Comparison of ENCODE assay signal across 19 cellular contexts in the genomic region with DNA sequence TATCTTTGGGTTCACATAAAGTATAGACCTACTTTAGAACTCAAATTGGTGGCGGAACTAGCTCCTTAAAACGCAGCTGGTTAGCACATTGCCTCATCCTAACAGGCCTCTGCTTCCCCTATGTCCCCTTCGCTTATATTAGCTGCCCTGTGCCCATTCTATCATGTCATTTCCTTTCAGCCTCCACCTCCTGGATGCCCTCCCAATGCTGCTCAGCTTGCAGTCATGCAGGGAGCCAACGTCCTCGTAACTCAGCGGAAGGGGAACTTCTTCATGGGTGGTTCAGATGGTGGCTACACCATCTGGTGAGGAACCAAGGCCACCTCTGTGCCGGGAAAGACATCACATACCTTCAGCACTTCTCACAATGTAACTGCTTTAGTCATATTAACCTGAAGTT. TPM values are rescaled to one million over a fixed set of nuclear protein-coding genes. Genes with fewer than 3 reads are reported as not detected.
DNase-seq lines count a peak whose midpoint lies in the region; ATAC-seq, FAIRE-seq and TF ChIP-seq lines count a peak whose summit lies in the region.
"Had no signal": no experiment of that assay in that cellular context is flagged by ENCODE, and none has a peak within 500 bp of the region (broad histone marks: within the 10 kb centered on the region; RNA-seq: fewer than 3 reads in every experiment).

No MANE protein-coding gene starts in this region.

- no peak for FAIRE-seq in GM12878 (lab: Jason Lieb, UNC)
- FAIRE-seq: A549, D721Med had no signal

- H3K9ac ChIP-seq in GM12878 (ENCODE audit: control insufficient read depth, insufficient read depth, low read length) = no peak overlapping the region

- H3K36me3 ChIP-seq in GM12878 (ENCODE audit: control insufficient read depth in 2 of 2, insufficient read depth in 2 of 2, low read length in 1 of 2) (peaks cover 6 to 34% of the 10 kb centered on the region in 2 experiments), neutrophil (peaks cover 60% of the 10 kb centered on the region)

- ATAC-seq in activated CD4-positive, alpha-beta T cell treated with anti-CD3 and anti-CD28 coated beads for 36 hours = no peak
- ATAC-seq in GM12878 (no peak), HG02885 (IDR thresholded peaks at IDR 0.05; ENCODE audit: poor library complexity, unreplicated experiment) (no peak), HG02763 (IDR thresholded peaks at IDR 0.05; ENCODE audit: unreplicated experiment) (no peak)
- ATAC-seq: A549, body of pancreas had no signal

- no peak overlapping the region for H2AFZ ChIP-seq in GM12878 (ENCODE audit: control insufficient read depth, low read depth, low read length)

- H3K4me2 ChIP-seq in GM12878 (ENCODE audit: control insufficient read depth, insufficient read depth) = no peak overlapping the region
- H3K4me2 ChIP-seq: A549 had no signal

- H3K27me3 ChIP-seq in GM12878 (replicated peaks in 1 of 2; ENCODE audit: control insufficient read depth in 2 of 2, insufficient read depth in 2 of 2, low read length in 1 of 2) = no peaks in the 10 kb centered on the region
- no peaks in the 10 kb centered on the region for H3K27me3 ChIP-seq in neutrophil
- H3K27me3 ChIP-seq: body of pancreas, dorsolateral prefrontal cortex, Peyer's patch had no signal

- SMC1A ChIA-PET in GM12878 (lab: Charles Lee; ENCODE audit: uncharacterized antibody, unreplicated experiment) = interaction anchor here (1.2 to 1.3 kb wide), 2 partner anchors 54 to 99 kb away, joined by 3 read pairs; no protein-coding TSS in a partner anchor

- in situ Hi-C loops in GM12878 (cut with MboI) = no loop called here

- peaks cover 51% of the 10 kb centered on the region for H3K36me3 Mint-ChIP-seq in activated CD4-positive, alpha-beta T cell treated with anti-CD3 and anti-CD28 coated beads for 36 hours (ENCODE audit: low read depth)

- no peak overlapping the region for H3K27ac ChIP-seq in GM12878 (ENCODE audit: control insufficient read depth, insufficient read depth)
- H3K27ac ChIP-seq in neutrophil = peak overlapping the region; percentile 100
- H3K27ac ChIP-seq: A549, Peyer's patch had no signal

- TF ChIP-seq CTCF in GM12878 (IDR thresholded peaks at IDR 0.05 in 2 of 3, conservative IDR thresholded peaks at IDR 0.05 in 1 of 3; ENCODE audit: control insufficient read depth in 2 of 3, extremely low read depth in 1 of 3, insufficient read depth in 1 of 3, low read depth in 3 of 3, low read length in 3 of 3) (no peak), neutrophil (IDR thresholded peaks at IDR 0.05) (no peak)

- intact Hi-C loops in activated CD4-positive, alpha-beta T cell treated with anti-CD3 and anti-CD28 coated beads for 36 hours (cut with DNase I, micrococcal nuclease) = loop anchor here in 1 of 2 experiments (10.0 kb wide), 1 partner anchor 417 kb away; no protein-coding TSS in a partner anchor
- intact Hi-C loops in GM12878 (cut with micrococcal nuclease; ENCODE audit: unreplicated experiment) = no loop called here

- CTCF ChIA-PET in activated CD4-positive, alpha-beta T cell treated with anti-CD3 and anti-CD28 coated beads for 36 hours (lab: Charles Lee) = interaction anchor here (0.9 to 2.2 kb wide), 3 partner anchors 11 to 109 kb away, joined by 3 to 9 read pairs (median 3); no protein-coding TSS in a partner anchor
- CTCF ChIA-PET in GM12878 (lab: Yijun Ruan, JAX) = interaction anchor here (1.6 to 3.3 kb wide), 2 partner anchors 11 to 98 kb away, joined by 5 to 9 read pairs; no protein-coding TSS in a partner anchor

- H3K9me3 Mint-ChIP-seq in activated CD4-positive, alpha-beta T cell treated with anti-CD3 and anti-CD28 coated beads for 36 hours (ENCODE audit: low read depth) = no peaks in the 10 kb centered on the region

- TF ChIP-seq RAD21 in GM12878 (IDR thresholded peaks at IDR 0.05; ENCODE audit: insufficient read depth, low read depth, low read length) = no peak

- H4K20me1 ChIP-seq in GM12878 (ENCODE audit: control insufficient read depth, insufficient read depth) = no peaks in the 10 kb centered on the region

- 91% methylated on average over 7 of the region's 7 CpGs for WGBS in GM12878 (ENCODE audit: insufficient coverage, insufficient replicate concordance, low lambda C conversion rate, missing lambda C conversion rate)

- H3K4me1 ChIP-seq in GM12878 (ENCODE audit: control insufficient read depth, insufficient read depth, low read length) (peaks cover 13% of the 10 kb centered on the region), neutrophil (ENCODE audit: control insufficient read depth in 1 of 2, insufficient read depth in 1 of 2, low read depth in 1 of 2, low read length in 1 of 2) (peaks cover 82 to 85% of the 10 kb centered on the region in 2 experiments)

- DNase-seq in activated CD4-positive, alpha-beta T cell treated with anti-CD3 and anti-CD28 coated beads for 36 hours = no peak
- no peak for DNase-seq in activated CD4-positive, alpha-beta T cell treated with anti-CD3 and anti-CD28 coated beads, Interleukin-2, amount 50 U/mL, for 1 hour
- DNase-seq in NOMO-1 treated with DMSO at 0.1 percent for 48 hours (lab: John Stamatoyannopoulos, UW; ENCODE audit: unreplicated experiment) (peak; percentile 92), GM12878 (ENCODE audit: low read depth, low spot score) (no peak), erythroblast (lab: John Stamatoyannopoulos, UW) (no peak)
- DNase-seq: activated CD4-positive, alpha-beta T cell treated with anti-CD3 and anti-CD28 coated beads, Interleukin-2, amount 50 U/mL, for 48 hours; activated effector memory CD4-positive, alpha-beta T cell treated with anti-CD3 and anti-CD28 coated beads, Interleukin-2, amount 50 U/mL, for 16 hours; dorsolateral prefrontal cortex; NCI-H1436; NCI-H510A treated with DMSO at 0.1 percent for 48 hours; Peyer's patch; stimulated activated naive CD4-positive, alpha-beta T cell had no signal

- no peaks in the 10 kb centered on the region for H3K27me3 Mint-ChIP-seq in activated CD4-positive, alpha-beta T cell treated with anti-CD3 and anti-CD28 coated beads for 36 hours

- POLR2A ChIA-PET in activated CD4-positive, alpha-beta T cell treated with anti-CD3 and anti-CD28 coated beads for 36 hours (lab: Charles Lee) = interaction anchor here (0.6 to 0.7 kb wide), 2 partner anchors 192 to 231 kb away, joined by 3 to 9 read pairs; no protein-coding TSS in a partner anchor
- POLR2A ChIA-PET in GM12878 (lab: Charles Lee) = no interaction called here

- TF ChIP-seq EP300 in GM12878 (IDR thresholded peaks at IDR 0.05; ENCODE audit: borderline replicate concordance in 1 of 2, control insufficient read depth in 1 of 2, low read depth in 2 of 2, low read length in 2 of 2) = no peak

- H3K4me3 ChIP-seq in GM12878 (no peak overlapping the region), neutrophil (ENCODE audit: low read depth in 1 of 2, low read length in 1 of 2) (peak overlapping the region; percentile 10 to 97)
- H3K4me3 ChIP-seq: A549, body of pancreas, dorsolateral prefrontal cortex, lung, Peyer's patch had no signal

- TF ChIP-seq POLR2A in GM12878 (IDR thresholded peaks at IDR 0.05; ENCODE audit: low read depth, low read length) (no peak; the same call in 1 of the 2 replicates), erythroblast (IDR thresholded peaks at IDR 0.05; ENCODE audit: low read length) (no peak)

- no peak overlapping the region for H3K4me3 Mint-ChIP-seq in activated CD4-positive, alpha-beta T cell treated with anti-CD3 and anti-CD28 coated beads for 36 hours

- H3K9me3 ChIP-seq in GM12878 (replicated peaks; ENCODE audit: control insufficient read depth, insufficient read depth, low read length) (no peaks in the 10 kb centered on the region), neutrophil (peaks cover 5% of the 10 kb centered on the region)
- H3K9me3 ChIP-seq: A549, body of pancreas, Peyer's patch had no signal

- no TSS peak for BruUV-seq in GM12878 (replicated peaks; lab: Mats Ljungman, UMichigan)

- RAD21 ChIA-PET in GM12878 (lab: Charles Lee; ENCODE audit: unreplicated experiment) = interaction anchor here (0.5 kb wide), 1 partner anchor 90 kb away, joined by 3 read pairs; no protein-coding TSS in a partner anchor

- H3K4me1 Mint-ChIP-seq in activated CD4-positive, alpha-beta T cell treated with anti-CD3 and anti-CD28 coated beads for 36 hours = peaks cover 58% of the 10 kb centered on the region

- peaks cover 24% of the 10 kb centered on the region for H3K79me2 ChIP-seq in GM12878 (ENCODE audit: control insufficient read depth, insufficient read depth, low read length)

- peak overlapping the region; percentile 23 for H3K27ac Mint-ChIP-seq in activated CD4-positive, alpha-beta T cell treated with anti-CD3 and anti-CD28 coated beads for 36 hours

RNA-seq across cellular contexts. Expression of a gene that starts 3.5 kb away (rescaled TPM):
- 10 to 100 TPM; 94.8 to 95.2 TPM for total RNA-seq in activated CD4-positive, alpha-beta T cell treated with anti-CD3 and anti-CD28 coated beads for 36 hours
- total RNA-seq in GM12878 (2013; cell fraction: nucleolus; rRNA removed) = 79.6 and 89.4 TPM in 2 replicates
- total RNA-seq in GM12878 (2014; rRNA removed) (84.2 and 85.2 TPM in 2 replicates), GM12878 (2014; rRNA removed; fragmentation: Illumina TruSeq; extraction: Trizol) (94.3 and 94.8 TPM in 2 replicates), GM12878 (2021) (71.0 and 83.1 TPM in 2 replicates)
- polyA plus RNA-seq in GM12878 (2011; ENCODE audit: low read depth) = 103 TPM
- polyA plus RNA-seq in GM12878 (2011; rRNA removed) (228 and 267 TPM in 2 replicates), GM12878 (2014; fragmentation: Illumina TruSeq; extraction: Trizol) (170 and 209 TPM in 2 replicates), GM12878 (2014; fragmentation: Nextera tagmentation; extraction: Ambion mirVana) (100 to 1,000 TPM; 197 to 222 TPM), GM12878 (2014; rRNA removed) (162 and 183 TPM in 2 replicates), GM12878 (2016; fragmentation: Nextera tagmentation; extraction: Ambion mirVana) (100 to 1,000 TPM; 132 to 147 TPM)
- 245 and 337 TPM in 2 replicates for polyA plus RNA-seq in GM12878 (2011; cell fraction: cytosol; rRNA removed)
- 129 and 179 TPM in 2 replicates for polyA plus RNA-seq in GM12878 (2011; cell fraction: nucleus; rRNA removed)
- polyA plus RNA-seq in GM12878 (2012) = 125 and 129 TPM in 2 replicates
- polyA minus RNA-seq in GM12878 (2011; rRNA and poly(A)+ RNA removed) = 200 and 276 TPM in 2 replicates
- polyA minus RNA-seq in GM12878 (2011; cell fraction: cytosol; rRNA and poly(A)+ RNA removed) = 51.3 and 73.5 TPM in 2 replicates
- 32.9 and 53.5 TPM in 2 replicates for polyA minus RNA-seq in GM12878 (2011; cell fraction: nucleus; rRNA and poly(A)+ RNA removed)

RNA-seq across cellular contexts. Expression of a gene that starts 24.3 kb away (rescaled TPM):
- total RNA-seq in activated CD4-positive, alpha-beta T cell treated with anti-CD3 and anti-CD28 coated beads for 36 hours = 10 to 100 TPM in 1 of 2 experiments, 1 to 10 TPM in 1; 8.7 to 12.9 TPM
- total RNA-seq in GM12878 (2013; cell fraction: nucleolus; rRNA removed) = 4.7 and 6.1 TPM in 2 replicates
- total RNA-seq in GM12878 (2014; rRNA removed) (2.3 and 2.5 TPM in 2 replicates), GM12878 (2014; rRNA removed; fragmentation: Illumina TruSeq; extraction: Trizol) (0.83 and 1.0 TPM in 2 replicates), GM12878 (2021) (4.2 and 4.3 TPM in 2 replicates)
- 7.0 TPM for polyA plus RNA-seq in GM12878 (2011; ENCODE audit: low read depth)
- polyA plus RNA-seq in GM12878 (2011; rRNA removed) (0.46 and 1.2 TPM in 2 replicates), GM12878 (2014; fragmentation: Illumina TruSeq; extraction: Trizol) (0.87 and 1.1 TPM in 2 replicates), GM12878 (2014; fragmentation: Nextera tagmentation; extraction: Ambion mirVana) (under 1 TPM; 0.26 to 0.31 TPM), GM12878 (2014; rRNA removed) (2.2 TPM in 2 replicates), GM12878 (2016; fragmentation: Nextera tagmentation; extraction: Ambion mirVana) (1 to 10 TPM in 1 of 2 experiments, under 1 TPM in 1; 0.86 to 1.4 TPM)
- polyA plus RNA-seq in GM12878 (2011; cell fraction: cytosol; rRNA removed) = 0.45 and 0.60 TPM in 2 replicates
- polyA plus RNA-seq in GM12878 (2011; cell fraction: nucleus; rRNA removed) = 3.1 and 3.4 TPM in 2 replicates
- polyA plus RNA-seq in GM12878 (2012) = 2.9 and 3.6 TPM in 2 replicates
- polyA minus RNA-seq in GM12878 (2011; rRNA and poly(A)+ RNA removed) = 0.44 and 0.82 TPM in 2 replicates
- 0.31 TPM in 1 of 2 replicates, not detected in the other for polyA minus RNA-seq in GM12878 (2011; cell fraction: cytosol; rRNA and poly(A)+ RNA removed)
- polyA minus RNA-seq in GM12878 (2011; cell fraction: nucleus; rRNA and poly(A)+ RNA removed) = 0.57 and 0.97 TPM in 2 replicates

RNA-seq across cellular contexts. Expression of a gene that starts 28.1 kb away (rescaled TPM):
- under 1 TPM; 0.69 to 0.86 TPM for total RNA-seq in activated CD4-positive, alpha-beta T cell treated with anti-CD3 and anti-CD28 coated beads for 36 hours
- total RNA-seq in GM12878 (2013; cell fraction: nucleolus; rRNA removed) = 0.34 TPM in 1 of 2 replicates, not detected in the other
- 1.7 and 3.0 TPM in 2 replicates for total RNA-seq in GM12878 (2014; rRNA removed)
- 2.6 and 3.2 TPM in 2 replicates for total RNA-seq in GM12878 (2014; rRNA removed; fragmentation: Illumina TruSeq; extraction: Trizol)
- 3.1 and 4.0 TPM in 2 replicates for total RNA-seq in GM12878 (2021)
- 0.58 TPM for polyA plus RNA-seq in GM12878 (2011; ENCODE audit: low read depth)
- polyA plus RNA-seq in GM12878 (2011; rRNA removed) = 0.26 and 0.42 TPM in 2 replicates
- polyA plus RNA-seq in GM12878 (2011; cell fraction: cytosol; rRNA removed) = 0.45 and 0.78 TPM in 2 replicates
- polyA plus RNA-seq in GM12878 (2011; cell fraction: nucleus; rRNA removed) = 0.10 and 0.45 TPM in 2 replicates
- 1.0 and 1.6 TPM in 2 replicates for polyA plus RNA-seq in GM12878 (2012)
- 7.1 and 8.1 TPM in 2 replicates for polyA plus RNA-seq in GM12878 (2014; fragmentation: Illumina TruSeq; extraction: Trizol)
- polyA plus RNA-seq in GM12878 (2014; fragmentation: Nextera tagmentation; extraction: Ambion mirVana) = 1 to 10 TPM; 5.3 to 6.3 TPM
- 3.9 and 4.9 TPM in 2 replicates for polyA plus RNA-seq in GM12878 (2014; rRNA removed)
- 1 to 10 TPM; 3.8 to 4.5 TPM for polyA plus RNA-seq in GM12878 (2016; fragmentation: Nextera tagmentation; extraction: Ambion mirVana)
- polyA minus RNA-seq in GM12878 (2011; rRNA and poly(A)+ RNA removed) = 0.41 TPM in 1 of 2 replicates, not detected in the other
- polyA minus RNA-seq in GM12878 (2011; cell fraction: cytosol; rRNA and poly(A)+ RNA removed) = not detected in 2 replicates
- polyA minus RNA-seq in GM12878 (2011; cell fraction: nucleus; rRNA and poly(A)+ RNA removed) = not detected in 2 replicates
